24 cellular contexts compared by ENCODE assay signal in the genomic region with DNA sequence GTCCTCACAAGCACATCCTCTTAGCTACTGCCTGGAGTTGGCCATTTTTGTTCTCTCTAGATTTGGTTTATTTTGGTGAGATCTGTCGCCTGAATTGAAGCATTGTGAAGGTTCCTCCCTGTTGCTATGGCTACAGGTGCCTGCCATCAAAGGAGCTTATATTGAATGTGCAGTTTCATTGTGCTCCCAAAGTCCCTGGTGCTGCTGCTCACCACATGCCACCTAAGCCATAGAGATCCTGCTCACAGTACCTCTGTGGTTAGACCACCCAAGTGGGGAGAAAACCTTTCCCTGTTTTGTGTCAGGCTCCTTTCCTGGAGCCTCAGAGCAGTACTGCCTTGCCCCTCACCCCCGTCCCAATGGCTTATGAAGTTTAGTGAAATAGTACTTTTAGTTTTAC.
"Had no signal": no experiment of that assay in that cellular context is flagged by ENCODE, and none has a peak within 500 bp of the region (broad histone marks: within the 10 kb centered on the region; RNA-seq: fewer than 3 reads in every experiment).

No MANE protein-coding gene starts in this region.

- ATAC-seq: activated CD4-positive, alpha-beta T cell treated with anti-CD3 and anti-CD28 coated beads for 36 hours; activated naive CD4-positive, alpha-beta T cell treated with anti-CD3 and anti-CD28 coated beads, Interleukin-2, amount 50 U/mL, for 72 hours; activated T-cell treated with anti-CD3 and anti-CD28 coated beads, Interleukin-2, amount 50 U/mL, for 72 hours; mucosa of descending colon; natural killer cell treated with Interleukin-12 subunit alpha and Interleukin-12 subunit beta and Interleukin-15 and Interleukin-18, amount 100 ng/mL, for 72 hours; upper lobe of right lung had no signal

- H3K27me3 ChIP-seq: colonic mucosa, ovary, spleen, suprapubic skin, tibial artery, upper lobe of right lung had no signal

- H3K27me3 Mint-ChIP-seq: activated CD4-positive, alpha-beta T cell treated with anti-CD3 and anti-CD28 coated beads for 36 hours had no signal

- H3K9me3 Mint-ChIP-seq: natural killer cell treated with Interleukin-12 subunit alpha and Interleukin-12 subunit beta and Interleukin-15 and Interleukin-18, amount 100 ng/mL, for 72 hours; T-helper 2 cell treated with Interferon-gamma antibody and Interleukin-4, amounts not matched to agents 5 μg/mL and 100 μg/mL, for 36 hours had no signal

- H3K27ac ChIP-seq: colonic mucosa, dorsolateral prefrontal cortex, left ventricle myocardium inferior, ovary, prostate gland, spleen, suprapubic skin, tibial artery, upper lobe of right lung had no signal

- H3K4me1 Mint-ChIP-seq: activated CD4-positive, alpha-beta T cell treated with anti-CD3 and anti-CD28 coated beads for 36 hours had no signal

- H3K4me3 Mint-ChIP-seq: activated CD4-positive, alpha-beta T cell treated with anti-CD3 and anti-CD28 coated beads for 36 hours; activated T-cell treated with anti-CD3 and anti-CD28 coated beads, Interleukin-2, amount 50 U/mL, for 72 hours; natural killer cell treated with Interleukin-12 subunit alpha and Interleukin-12 subunit beta and Interleukin-15 and Interleukin-18, amount 100 ng/mL, for 72 hours; T-helper 2 cell treated with Interferon-gamma antibody and Interleukin-4, amounts not matched to agents 5 μg/mL and 100 μg/mL, for 36 hours had no signal

- H3K4me1 ChIP-seq: colonic mucosa, prostate gland, spleen, suprapubic skin, tibial artery, upper lobe of right lung had no signal

- H3K9me3 ChIP-seq: colonic mucosa, left ventricle myocardium inferior, mucosa of descending colon, ovary, prostate gland, spleen, suprapubic skin, tibial artery, upper lobe of right lung had no signal

- H3K4me3 ChIP-seq: colonic mucosa, dorsolateral prefrontal cortex, left ventricle myocardium inferior, lung, mucosa of descending colon, ovary, prostate gland, spleen, suprapubic skin, tibial artery, upper lobe of right lung had no signal

- H3K36me3 ChIP-seq: colonic mucosa, left ventricle myocardium inferior, ovary, prostate gland, spleen, suprapubic skin, tibial artery, upper lobe of right lung had no signal

- DNase-seq: activated CD4-positive, alpha-beta T cell treated with anti-CD3 and anti-CD28 coated beads for 36 hours; activated CD4-positive, alpha-beta T cell treated with anti-CD3 and anti-CD28 coated beads, Interleukin-2, amount 50 U/mL, for 4 hours; activated CD4-positive, CD25-positive, alpha-beta regulatory T cell; activated naive CD4-positive, alpha-beta T cell; activated T-cell treated with anti-CD3 and anti-CD28 coated beads for 4 hours; activated T-cell treated with anti-CD3 and anti-CD28 coated beads, Interleukin-2, amount 50 U/mL, for 72 hours; colonic mucosa; dorsolateral prefrontal cortex; effector memory CD4-positive, alpha-beta T cell; left ventricle myocardium inferior; mucosa of descending colon; ovary; spleen; stimulated activated naive CD4-positive, alpha-beta T cell; tibial artery; upper lobe of right lung had no signal

- FAIRE-seq: frontal cortex, islet of Langerhans had no signal

- H3K27ac Mint-ChIP-seq: activated CD4-positive, alpha-beta T cell treated with anti-CD3 and anti-CD28 coated beads for 36 hours; activated naive CD4-positive, alpha-beta T cell treated with anti-CD3 and anti-CD28 coated beads, Interleukin-2, amount 50 U/mL, for 72 hours; activated T-cell treated with anti-CD3 and anti-CD28 coated beads, Interleukin-2, amount 50 U/mL, for 72 hours; natural killer cell treated with Interleukin-12 subunit alpha and Interleukin-12 subunit beta and Interleukin-15 and Interleukin-18, amount 100 ng/mL, for 72 hours; T-helper 2 cell treated with Interferon-gamma antibody and Interleukin-4, amounts not matched to agents 5 μg/mL and 100 μg/mL, for 36 hours had no signal

- H3K36me3 Mint-ChIP-seq: activated naive CD4-positive, alpha-beta T cell treated with anti-CD3 and anti-CD28 coated beads, Interleukin-2, amount 50 U/mL, for 72 hours; natural killer cell treated with Interleukin-12 subunit alpha and Interleukin-12 subunit beta and Interleukin-15 and Interleukin-18, amount 100 ng/mL, for 72 hours had no signal
